In the genomic region with DNA sequence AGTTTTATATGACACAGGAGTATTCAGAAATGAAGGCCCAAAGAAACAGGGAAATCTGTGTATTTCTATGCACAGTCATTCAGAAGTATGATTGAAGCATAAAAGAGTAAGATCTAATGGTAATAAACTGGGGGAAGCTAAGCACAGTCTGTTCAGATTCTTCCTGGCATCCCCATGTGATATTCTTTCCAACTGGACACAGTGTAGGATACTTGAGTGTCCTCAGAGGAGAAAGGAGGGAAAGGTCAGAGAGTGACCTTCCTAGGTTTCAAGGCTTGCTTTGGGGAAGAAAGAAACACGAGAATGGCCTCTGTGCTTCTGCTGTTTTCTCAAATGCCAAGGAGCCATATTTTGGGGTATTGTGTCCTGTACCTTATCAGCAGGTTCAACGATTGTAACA, we compare ENCODE assay signal across 32 cellular contexts.
"Had no signal": no experiment of that assay in that cellular context is flagged by ENCODE, and none has a peak within 500 bp of the region (broad histone marks: within the 10 kb centered on the region; RNA-seq: fewer than 3 reads in every experiment).

No MANE protein-coding gene starts in this region.

- DNase-seq: activated CD4-positive, alpha-beta memory T cell treated with anti-CD3 and anti-CD28 coated beads for 36 hours; activated CD4-positive, alpha-beta T cell treated with anti-CD3 and anti-CD28 coated beads for 36 hours; activated CD4-positive, alpha-beta T cell treated with anti-CD3 and anti-CD28 coated beads, Interleukin-2, amount 10 ng/mL, durations not matched to agents 24 days and 14 days; activated CD4-positive, CD25-positive, alpha-beta regulatory T cell; activated CD4-positive, CD25-positive, alpha-beta regulatory T cell treated with anti-CD3 and anti-CD28 coated beads, Interleukin-2, amount 50 U/mL, for 72 hours; activated CD8-positive, alpha-beta memory T cell treated with anti-CD3 and anti-CD28 coated beads, Interleukin-2, amount 10 ng/mL, durations not matched to agents 7 days and 5 days; activated CD8-positive, alpha-beta memory T cell treated with anti-CD3 and anti-CD28 coated beads, Interleukin-2, amount 50 U/mL, for 4 hours; activated CD8-positive, alpha-beta T cell treated with anti-CD3 and anti-CD28 coated beads, Interleukin-2, amount 10 ng/mL, durations not matched to agents 7 days and 5 days; activated effector memory CD4-positive, alpha-beta T cell treated with anti-CD3 and anti-CD28 coated beads, Interleukin-2, amount 50 U/mL, for 16 hours; activated naive CD4-positive, alpha-beta T cell treated with anti-CD3 and anti-CD28 coated beads for 36 hours; activated naive CD8-positive, alpha-beta T cell treated with anti-CD3 and anti-CD28 coated beads for 36 hours; activated naive CD8-positive, alpha-beta T cell treated with anti-CD3 and anti-CD28 coated beads, Interleukin-2, amount 50 U/mL, for 24 hours; activated T-cell treated with anti-CD3 and anti-CD28 coated beads, Interleukin-2, amount 50 U/mL, for 1 hour; activated T-cell treated with anti-CD3 and anti-CD28 coated beads, Interleukin-2, amount 50 U/mL, for 48 hours; adrenal gland; amygdala; aorta; central memory CD4-positive, alpha-beta T cell; cerebellar nuclear complex; colonic mucosa; dorsolateral prefrontal cortex; effector memory CD4-positive, alpha-beta T cell; erythroblast; foreskin melanocyte; T-helper 2 cell had no signal

- H3K9me3 ChIP-seq: adrenal gland, body of pancreas, colonic mucosa, esophagus muscularis mucosa, gastroesophageal sphincter had no signal

- ATAC-seq: activated CD4-positive, alpha-beta T cell treated with anti-CD3 and anti-CD28 coated beads for 36 hours; activated CD8-positive, alpha-beta memory T cell treated with anti-CD3 and anti-CD28 coated beads, Interleukin-2, amount 10 ng/mL, durations not matched to agents 7 days and 5 days; activated CD8-positive, alpha-beta T cell treated with anti-CD3 and anti-CD28 coated beads, Interleukin-2, amount 10 ng/mL, durations not matched to agents 7 days and 5 days; activated naive CD8-positive, alpha-beta T cell treated with anti-CD3 and anti-CD28 coated beads, Interleukin-2, amount 50 U/mL, for 24 hours; body of pancreas; gastroesophageal sphincter had no signal

- H3K4me3 Mint-ChIP-seq: activated CD4-positive, alpha-beta memory T cell treated with anti-CD3 and anti-CD28 coated beads for 36 hours; activated CD4-positive, alpha-beta T cell treated with anti-CD3 and anti-CD28 coated beads for 36 hours; activated CD4-positive, alpha-beta T cell treated with anti-CD3 and anti-CD28 coated beads, Interleukin-2, amount 10 ng/mL, durations not matched to agents 24 days and 14 days; activated CD8-positive, alpha-beta memory T cell treated with anti-CD3 and anti-CD28 coated beads, Interleukin-2, amount 10 ng/mL, durations not matched to agents 7 days and 5 days; activated CD8-positive, alpha-beta T cell treated with anti-CD3 and anti-CD28 coated beads, Interleukin-2, amount 10 ng/mL, durations not matched to agents 7 days and 5 days; activated naive CD4-positive, alpha-beta T cell treated with anti-CD3 and anti-CD28 coated beads for 36 hours; activated naive CD4-positive, alpha-beta T cell treated with anti-CD3 and anti-CD28 coated beads, Interleukin-2, amount 50 U/mL, for 24 hours; activated naive CD8-positive, alpha-beta T cell treated with anti-CD3 and anti-CD28 coated beads for 36 hours; activated naive CD8-positive, alpha-beta T cell treated with anti-CD3 and anti-CD28 coated beads, Interleukin-2, amount 50 U/mL, for 24 hours; activated T-helper 1 cell treated with anti-CD3 and anti-CD28 coated beads, Interleukin-12 subunit alpha, Interleukin-12 subunit beta, Interleukin-2, Interleukin-4 antibody, amounts not matched to agents 30 ng/mL and 10 ng/mL and 1 ng/mL, durations not matched to agents 14 hours and 24 hours and 36 hours; dendritic cell treated with granulocyte-macrophage colony-stimulating factor and Interleukin-4, amounts not matched to agents 40 ng/mL and 50 ng/mL, for 4 days had no signal

- H3K27ac ChIP-seq: adrenal gland, body of pancreas, colonic mucosa, dorsolateral prefrontal cortex, esophagus muscularis mucosa, gastroesophageal sphincter had no signal

- H3K36me3 ChIP-seq: adrenal gland, colonic mucosa, esophagus muscularis mucosa, gastroesophageal sphincter had no signal

- H3K4me1 ChIP-seq: adrenal gland, body of pancreas, colonic mucosa, esophagus muscularis mucosa, gastroesophageal sphincter had no signal

- H3K4me3 ChIP-seq: adrenal gland, body of pancreas, colonic mucosa, dorsolateral prefrontal cortex, esophagus muscularis mucosa, gastroesophageal sphincter had no signal

- H3K36me3 Mint-ChIP-seq: activated CD4-positive, alpha-beta memory T cell treated with anti-CD3 and anti-CD28 coated beads for 36 hours; activated CD8-positive, alpha-beta memory T cell treated with anti-CD3 and anti-CD28 coated beads, Interleukin-2, amount 10 ng/mL, durations not matched to agents 7 days and 5 days; activated naive CD4-positive, alpha-beta T cell treated with anti-CD3 and anti-CD28 coated beads, Interleukin-2, amount 50 U/mL, for 24 hours; activated naive CD8-positive, alpha-beta T cell treated with anti-CD3 and anti-CD28 coated beads for 36 hours had no signal

- H3K27me3 Mint-ChIP-seq: activated CD4-positive, alpha-beta memory T cell treated with anti-CD3 and anti-CD28 coated beads for 36 hours; activated CD4-positive, alpha-beta T cell treated with anti-CD3 and anti-CD28 coated beads for 36 hours; activated CD4-positive, alpha-beta T cell treated with anti-CD3 and anti-CD28 coated beads, Interleukin-2, amount 10 ng/mL, durations not matched to agents 24 days and 14 days; activated CD8-positive, alpha-beta memory T cell treated with anti-CD3 and anti-CD28 coated beads, Interleukin-2, amount 10 ng/mL, durations not matched to agents 7 days and 5 days; activated naive CD4-positive, alpha-beta T cell treated with anti-CD3 and anti-CD28 coated beads, Interleukin-2, amount 50 U/mL, for 24 hours; activated naive CD8-positive, alpha-beta T cell treated with anti-CD3 and anti-CD28 coated beads for 36 hours; activated naive CD8-positive, alpha-beta T cell treated with anti-CD3 and anti-CD28 coated beads, Interleukin-2, amount 50 U/mL, for 24 hours; dendritic cell treated with granulocyte-macrophage colony-stimulating factor and Interleukin-4, amounts not matched to agents 40 ng/mL and 50 ng/mL, for 4 days had no signal

- H3K27ac Mint-ChIP-seq: activated CD4-positive, alpha-beta memory T cell treated with anti-CD3 and anti-CD28 coated beads for 36 hours; activated CD4-positive, alpha-beta T cell treated with anti-CD3 and anti-CD28 coated beads for 36 hours; activated CD4-positive, alpha-beta T cell treated with anti-CD3 and anti-CD28 coated beads, Interleukin-2, amount 10 ng/mL, durations not matched to agents 24 days and 14 days; activated CD8-positive, alpha-beta memory T cell treated with anti-CD3 and anti-CD28 coated beads, Interleukin-2, amount 10 ng/mL, durations not matched to agents 7 days and 5 days; activated CD8-positive, alpha-beta T cell treated with anti-CD3 and anti-CD28 coated beads, Interleukin-2, amount 10 ng/mL, durations not matched to agents 7 days and 5 days; activated naive CD4-positive, alpha-beta T cell treated with anti-CD3 and anti-CD28 coated beads for 36 hours; activated naive CD4-positive, alpha-beta T cell treated with anti-CD3 and anti-CD28 coated beads, Interleukin-2, amount 50 U/mL, for 24 hours; activated naive CD8-positive, alpha-beta T cell treated with anti-CD3 and anti-CD28 coated beads for 36 hours; activated naive CD8-positive, alpha-beta T cell treated with anti-CD3 and anti-CD28 coated beads, Interleukin-2, amount 50 U/mL, for 24 hours; activated T-helper 1 cell treated with anti-CD3 and anti-CD28 coated beads, Interleukin-12 subunit alpha, Interleukin-12 subunit beta, Interleukin-2, Interleukin-4 antibody, amounts not matched to agents 30 ng/mL and 10 ng/mL and 1 ng/mL, durations not matched to agents 14 hours and 24 hours and 36 hours; activated T-helper 2 cell treated with anti-CD3 and anti-CD28 coated beads, Interferon-gamma antibody, Interleukin-2, Interleukin-4, amounts not matched to agents 10 μg/mL and 5 μg/mL and 100 μg/mL, durations not matched to agents 14 hours and 24 hours and 36 hours; dendritic cell treated with granulocyte-macrophage colony-stimulating factor and Interleukin-4, amounts not matched to agents 40 ng/mL and 50 ng/mL, for 4 days had no signal

- H3K27me3 ChIP-seq: adrenal gland, body of pancreas, colonic mucosa, dorsolateral prefrontal cortex, esophagus muscularis mucosa, gastroesophageal sphincter had no signal

- H3K4me1 Mint-ChIP-seq: activated CD4-positive, alpha-beta T cell treated with anti-CD3 and anti-CD28 coated beads for 36 hours; activated CD4-positive, alpha-beta T cell treated with anti-CD3 and anti-CD28 coated beads, Interleukin-2, amount 10 ng/mL, durations not matched to agents 24 days and 14 days; activated CD8-positive, alpha-beta memory T cell treated with anti-CD3 and anti-CD28 coated beads, Interleukin-2, amount 10 ng/mL, durations not matched to agents 7 days and 5 days; activated naive CD4-positive, alpha-beta T cell treated with anti-CD3 and anti-CD28 coated beads, Interleukin-2, amount 50 U/mL, for 24 hours; activated naive CD8-positive, alpha-beta T cell treated with anti-CD3 and anti-CD28 coated beads for 36 hours; activated naive CD8-positive, alpha-beta T cell treated with anti-CD3 and anti-CD28 coated beads, Interleukin-2, amount 50 U/mL, for 24 hours had no signal
